Comparison of ENCODE assay signal across 9 cellular contexts in the genomic region with DNA sequence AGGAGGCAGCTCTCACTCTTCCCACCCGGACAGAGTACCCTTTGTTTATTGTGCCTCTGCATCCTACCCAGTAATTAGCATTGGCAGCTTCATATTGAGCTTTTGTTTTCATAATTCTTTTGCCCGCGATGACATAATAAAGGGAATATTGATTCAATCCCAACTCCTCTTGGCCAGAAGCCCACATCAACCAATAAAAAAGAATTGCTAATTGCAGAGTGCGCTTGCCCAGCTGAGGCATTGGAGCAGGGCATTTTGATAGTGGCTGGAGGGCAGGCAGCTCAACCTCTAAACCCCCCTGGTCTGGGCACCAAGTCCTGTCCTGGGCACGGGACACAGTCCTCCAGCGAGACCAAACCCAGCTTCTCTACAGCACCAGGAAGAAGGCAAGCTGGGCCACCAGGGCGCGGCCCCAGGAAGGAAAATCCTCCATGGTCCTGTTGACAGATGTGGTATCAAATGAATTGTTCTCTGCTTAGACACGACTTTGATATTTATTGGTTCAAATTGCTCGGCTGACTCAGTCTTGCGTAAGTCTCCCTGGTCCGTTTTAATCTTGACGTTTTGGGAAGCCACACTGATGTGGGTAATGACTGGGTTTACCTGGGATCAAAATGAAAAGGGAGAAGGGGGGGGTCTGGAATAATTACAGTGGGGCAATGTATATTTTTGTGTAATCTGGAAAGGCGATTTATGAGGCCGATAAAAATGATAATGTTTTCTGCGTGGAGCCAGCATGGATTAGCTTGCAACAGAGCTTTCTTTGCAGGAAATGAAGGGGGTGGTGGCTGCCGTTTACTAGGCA.
DNase-seq lines count a peak whose midpoint lies in the region; ATAC-seq and TF ChIP-seq lines count a peak whose summit lies in the region.
"Had no signal": no experiment of that assay in that cellular context is flagged by ENCODE, and none has a peak within 500 bp of the region (broad histone marks: within the 10 kb centered on the region; RNA-seq: fewer than 3 reads in every experiment).

No MANE protein-coding gene starts in this region.

- no peak for TF ChIP-seq CTCF in BJ (IDR thresholded peaks at IDR 0.05; ENCODE audit: insufficient read depth, low read depth, low read length)
- TF ChIP-seq CTCF in body of pancreas (IDR thresholded peaks at IDR 0.05), result no peak

- POLR2A ChIA-PET in BJ (lab: Charles Lee), result no interaction called here

- H3K4me3 ChIP-seq in BJ (ENCODE audit: low read depth, low read length), result no peak overlapping the region
- H3K4me3 ChIP-seq in body of pancreas, result no peak overlapping the region
- H3K4me3 ChIP-seq in mucosa of stomach (ENCODE audit: low read length), result peak overlapping the region; percentile 14

- DNase-seq in BJ (ENCODE audit: low read depth) (peak; percentile 68), NCI-H1105 (lab: John Stamatoyannopoulos, UW) (peak; percentile 68), body of pancreas (peak; percentile 14 to 34 (median 25)), NCI-H510A treated with DMSO at 0.1 percent for 48 hours (lab: John Stamatoyannopoulos, UW) (no peak)
- DNase-seq in activated CD8-positive, alpha-beta memory T cell treated with anti-CD3 and anti-CD28 coated beads, Interleukin-2, amount 50 U/mL, for 48 hours, result no peak

- 24 to 29% methylated on average over 14 to 17 of the region's 17 CpGs for WGBS in body of pancreas, 2 donors

- peak overlapping the region in 3 of 4 donors; percentile 58 to 71 (median 64) for H3K27ac ChIP-seq in body of pancreas
- H3K27ac ChIP-seq: KMS-11 had no signal

- H3K36me3 ChIP-seq in BJ (ENCODE audit: control insufficient read depth, insufficient read depth, low read length) (no peaks in the 10 kb centered on the region), body of pancreas (replicated peaks in 1 of 2; ENCODE audit: insufficient read depth in 1 of 2, low read depth in 2 of 2) (no peaks in the 10 kb centered on the region), mucosa of stomach (ENCODE audit: control insufficient read depth, insufficient read depth, low read length) (no peaks in the 10 kb centered on the region)

- peak in 1 of 3 donors; percentile 13 for TF ChIP-seq POLR2A in body of pancreas (IDR thresholded peaks at IDR 0.05)

- CTCF ChIA-PET in BJ (lab: Yijun Ruan, JAX), result no interaction called here

- peak overlapping the region; percentile 26 for H3K9ac ChIP-seq in mucosa of stomach (ENCODE audit: low read length)
- H3K9ac ChIP-seq: KMS-11 had no signal

- H3K4me1 ChIP-seq in body of pancreas, result peaks cover 6% of the 10 kb centered on the region
- peaks cover 37% of the 10 kb centered on the region for H3K4me1 ChIP-seq in mucosa of stomach (ENCODE audit: control insufficient read depth, insufficient read depth, low read length)

- no peaks in the 10 kb centered on the region; the same call in 1 of the 2 replicates for H3K27me3 ChIP-seq in BJ (ENCODE audit: control insufficient read depth, insufficient read depth, low read length)
- H3K27me3 ChIP-seq in body of pancreas, result no peaks in the 10 kb centered on the region
- H3K27me3 ChIP-seq in mucosa of stomach (ENCODE audit: control insufficient read depth, insufficient read depth, low read length), result no peaks in the 10 kb centered on the region

- intact Hi-C loops in body of pancreas (cut with DNase I), result no loop called here

- H3K9me3 ChIP-seq in body of pancreas, result no peaks in the 10 kb centered on the region
- H3K9me3 ChIP-seq in mucosa of stomach (ENCODE audit: control insufficient read depth, low read length), result no peaks in the 10 kb centered on the region

- ATAC-seq in body of pancreas (peak; percentile 72), GM19463 (IDR thresholded peaks at IDR 0.05; ENCODE audit: unreplicated experiment) (no peak), GM18520 (IDR thresholded peaks at IDR 0.05; ENCODE audit: unreplicated experiment) (no peak)

Comparison
In these comparisons a context has a peak if more than half of its experiments do, and no peak if none do; other contexts are left out.
1. DNase-seq: peak in BJ (single experiment), NCI-H1105 (single experiment) and body of pancreas (4 of 4); none in activated CD8-positive, alpha-beta memory T cell treated with anti-CD3 and anti-CD28 coated beads, Interleukin-2, amount 50 U/mL, for 48 hours (single experiment) and NCI-H510A treated with DMSO at 0.1 percent for 48 hours (single experiment).